11 cellular contexts compared by ENCODE assay signal in genomic region chr14:22095845-22096510, GRCh38.
A peak's percentile ranks its signal among the peaks of the same experiment; 100 is the strongest.
DNase-seq lines count a peak whose midpoint lies in the region; ATAC-seq, FAIRE-seq and TF ChIP-seq lines count a peak whose summit lies in the region.
"Had no signal": no experiment of that assay in that cellular context is flagged by ENCODE, and none has a peak within 500 bp of the region (broad histone marks: within the 10 kb centered on the region; RNA-seq: fewer than 3 reads in every experiment).

No MANE protein-coding gene starts in this region.

- H3K27ac ChIP-seq in GM23338 (ENCODE audit: low read depth), result no peak overlapping the region
- no peak overlapping the region for H3K27ac ChIP-seq in endothelial cell of umbilical vein (ENCODE audit: insufficient read depth, low read depth, low read length)
- peak overlapping the region; percentile 62 to 75 (median 72) for H3K27ac ChIP-seq in sigmoid colon
- H3K27ac ChIP-seq: WERI-Rb-1 had no signal

- FAIRE-seq in endothelial cell of umbilical vein (lab: Jason Lieb, UNC), result no peak
- FAIRE-seq: astrocyte had no signal

- no peak for DNase-seq in GM23338 (ENCODE audit: low spot score)
- DNase-seq in endothelial cell of umbilical vein (ENCODE audit: low read depth, low spot score), result no peak
- no peak for DNase-seq in sigmoid colon
- DNase-seq in type B pancreatic cell (ENCODE audit: extremely low spot score, unreplicated experiment), result no peak
- DNase-seq: NCI-H446 treated with DMSO at 0.1 percent for 48 hours, SHP77, WERI-Rb-1 had no signal

- no peak for TF ChIP-seq EP300 in sigmoid colon (IDR thresholded peaks at IDR 0.05)

- H3K4me2 ChIP-seq in GM23338 (no peak overlapping the region), endothelial cell of umbilical vein (ENCODE audit: insufficient read depth, low read length) (no peak overlapping the region)

- dilution Hi-C loops in endothelial cell of umbilical vein (cut with MboI; ENCODE audit: extremely low pct_ligation_motif_present, low sequenced_read_pairs), result no loop called here

- H3K27me3 Mint-ChIP-seq in GM23338 (ENCODE audit: insufficient read depth, low read depth, poor library complexity), result no peaks in the 10 kb centered on the region
- no peaks in the 10 kb centered on the region for H3K27me3 Mint-ChIP-seq in T-helper 1 cell treated with Interleukin-12 subunit alpha and Interleukin-12 subunit beta and Interleukin-4 antibody, amounts not matched to agents 30 μg/mL and 1 μg/mL, for 36 hours (ENCODE audit: low read depth)
- H3K27me3 Mint-ChIP-seq in type B pancreatic cell, result peaks cover 15% of the 10 kb centered on the region

- WGBS in sigmoid colon, 2 donors, result 50 to 69% methylated on average over 4 of the region's 4 CpGs

- no peak overlapping the region for H3K27ac Mint-ChIP-seq in GM23338
- peak overlapping the region; percentile 94 for H3K27ac Mint-ChIP-seq in T-helper 1 cell treated with Interleukin-12 subunit alpha and Interleukin-12 subunit beta and Interleukin-4 antibody, amounts not matched to agents 30 μg/mL and 1 μg/mL, for 36 hours
- no peak overlapping the region for H3K27ac Mint-ChIP-seq in type B pancreatic cell

- H2AFZ ChIP-seq in GM23338 (0 out of 2 replicates have a peak overlapping the region, but pooled peaks have one; percentile 44), endothelial cell of umbilical vein (ENCODE audit: low read depth, low read length) (peak overlapping the region; percentile 4)

- no TSS peak for BruUV-seq in endothelial cell of umbilical vein (replicated peaks; lab: Mats Ljungman, UMichigan)

- no peaks in the 10 kb centered on the region for H3K9me2 ChIP-seq in GM23338 (ENCODE audit: insufficient read depth)

- no peak for TF ChIP-seq POLR2A in endothelial cell of umbilical vein (IDR thresholded peaks at IDR 0.05; ENCODE audit: low read depth, low read length)
- no peak for TF ChIP-seq POLR2A in sigmoid colon (IDR thresholded peaks at IDR 0.05)

- H3K4me3 Mint-ChIP-seq in GM23338 (no peak overlapping the region), type B pancreatic cell (no peak overlapping the region)
- H3K4me3 Mint-ChIP-seq in T-helper 1 cell treated with Interleukin-12 subunit alpha and Interleukin-12 subunit beta and Interleukin-4 antibody, amounts not matched to agents 30 μg/mL and 1 μg/mL, for 36 hours, result peak overlapping the region; percentile 80

- H3K9me1 ChIP-seq in endothelial cell of umbilical vein (replicated peaks; ENCODE audit: control insufficient read depth, extremely low read depth, insufficient read depth, low read length), result no peaks in the 10 kb centered on the region

- H3K4me1 ChIP-seq in GM23338 (ENCODE audit: insufficient read depth) (no peaks in the 10 kb centered on the region), endothelial cell of umbilical vein (ENCODE audit: control insufficient read depth, extremely low read depth, insufficient read depth, low read length) (peaks cover 9% of the 10 kb centered on the region), sigmoid colon (peaks cover 0 to 37% (median 26%) of the 10 kb centered on the region in 4 donors)

- H3K4me1 Mint-ChIP-seq in GM23338 (no peaks in the 10 kb centered on the region), type B pancreatic cell (ENCODE audit: unreplicated experiment) (no peaks in the 10 kb centered on the region)
- peaks cover 45% of the 10 kb centered on the region for H3K4me1 Mint-ChIP-seq in T-helper 1 cell treated with Interleukin-12 subunit alpha and Interleukin-12 subunit beta and Interleukin-4 antibody, amounts not matched to agents 30 μg/mL and 1 μg/mL, for 36 hours (ENCODE audit: low read depth)

- ATAC-seq in GM23338 (no peak), GM19397 (IDR thresholded peaks at IDR 0.05; ENCODE audit: unreplicated experiment) (no peak), GM19351 (IDR thresholded peaks at IDR 0.05; ENCODE audit: unreplicated experiment) (no peak)

- H3K9me3 Mint-ChIP-seq in GM23338 (no peaks in the 10 kb centered on the region), type B pancreatic cell (no peaks in the 10 kb centered on the region)
- H3K9me3 Mint-ChIP-seq in T-helper 1 cell treated with Interleukin-12 subunit alpha and Interleukin-12 subunit beta and Interleukin-4 antibody, amounts not matched to agents 30 μg/mL and 1 μg/mL, for 36 hours, result no peaks in the 10 kb centered on the region

- H3F3A ChIP-seq in GM23338 (replicated peaks; ENCODE audit: low read depth), result no peaks in the 10 kb centered on the region

- H3K79me2 ChIP-seq in GM23338 (replicated peaks; ENCODE audit: insufficient read depth), result no peaks in the 10 kb centered on the region
- H3K79me2 ChIP-seq in endothelial cell of umbilical vein (ENCODE audit: control insufficient read depth, insufficient read depth, low read length), result no peaks in the 10 kb centered on the region

- H3K27me3 ChIP-seq in GM23338 (ENCODE audit: insufficient read depth) (peaks cover 7% of the 10 kb centered on the region; the same call in 1 of the 2 replicates), endothelial cell of umbilical vein (ENCODE audit: control insufficient read depth in 2 of 2, insufficient read depth in 2 of 2, low read length in 2 of 2) (no peaks in the 10 kb centered on the region), sigmoid colon (no peaks in the 10 kb centered on the region)

- H3K36me3 Mint-ChIP-seq in GM23338 (ENCODE audit: low read depth), result no peaks in the 10 kb centered on the region
- peaks cover 2% of the 10 kb centered on the region for H3K36me3 Mint-ChIP-seq in T-helper 1 cell treated with Interleukin-12 subunit alpha and Interleukin-12 subunit beta and Interleukin-4 antibody, amounts not matched to agents 30 μg/mL and 1 μg/mL, for 36 hours (ENCODE audit: low read depth)
- no peaks in the 10 kb centered on the region for H3K36me3 Mint-ChIP-seq in type B pancreatic cell

- no peak for TF ChIP-seq CTCF in GM23338 (conservative IDR thresholded peaks at IDR 0.05; ENCODE audit: low read depth in 2 of 2)
- no peak for TF ChIP-seq CTCF in endothelial cell of umbilical vein (IDR thresholded peaks at IDR 0.05; ENCODE audit: extremely low read depth in 1 of 2, insufficient read depth in 1 of 2, low read depth in 1 of 2, low read length in 2 of 2)
- TF ChIP-seq CTCF in sigmoid colon (IDR thresholded peaks at IDR 0.05), result no peak
- TF ChIP-seq CTCF in type B pancreatic cell (conservative IDR thresholded peaks at IDR 0.05), result no peak

- H3K9me3 ChIP-seq in endothelial cell of umbilical vein (replicated peaks; ENCODE audit: control insufficient read depth, insufficient read depth, low read length), result no peaks in the 10 kb centered on the region
- H3K9me3 ChIP-seq in sigmoid colon, result no peaks in the 10 kb centered on the region

- H3K36me3 ChIP-seq in GM23338 (ENCODE audit: insufficient read depth) (no peaks in the 10 kb centered on the region), endothelial cell of umbilical vein (ENCODE audit: control insufficient read depth in 2 of 2, extremely low read depth in 1 of 2, insufficient read depth in 2 of 2, low read length in 2 of 2) (no peaks in the 10 kb centered on the region), sigmoid colon (no peaks in the 10 kb centered on the region)
- H3K36me3 ChIP-seq: WERI-Rb-1 had no signal

- no peak overlapping the region for H3K9ac ChIP-seq in endothelial cell of umbilical vein (replicated peaks; ENCODE audit: extremely low read depth, insufficient read depth, low read length)

- CTCF ChIA-PET in endothelial cell of umbilical vein (lab: Charles Lee), result interaction anchor here (0.9 to 8.9 kb wide), 6 partner anchors 9 to 182 kb away, joined by 3 to 138 read pairs (median 6); no protein-coding TSS in a partner anchor

- intact Hi-C loops in endothelial cell of umbilical vein (cut with micrococcal nuclease), result no loop called here
- intact Hi-C loops in sigmoid colon (cut with DNase I), result no loop called here

- H4K20me1 ChIP-seq in GM23338 (replicated peaks; ENCODE audit: insufficient read depth), result no peaks in the 10 kb centered on the region
- H4K20me1 ChIP-seq in endothelial cell of umbilical vein (replicated peaks; ENCODE audit: control insufficient read depth, extremely low read depth, insufficient read depth, low read length), result no peaks in the 10 kb centered on the region

- H3K4me3 ChIP-seq in GM23338, result no peak overlapping the region
- H3K4me3 ChIP-seq in endothelial cell of umbilical vein (replicated peaks in 1 of 3; ENCODE audit: insufficient read depth in 1 of 3, low read depth in 1 of 3, low read length in 3 of 3), result no peak overlapping the region
- no peak overlapping the region for H3K4me3 ChIP-seq in sigmoid colon

- POLR2A ChIA-PET in endothelial cell of umbilical vein (lab: Charles Lee), result no interaction called here

TF ChIP-seq in GM23338, 12 proteins besides CTCF, POLR2A, EP300 and RAD21:
- no peak for TF ChIP-seq CREB1 (CRISPR knock-in tag; IDR thresholded peaks at IDR 0.05; ENCODE audit: low read depth)

TF ChIP-seq in endothelial cell of umbilical vein, 7 proteins besides CTCF, POLR2A, EP300 and RAD21:
- no peak for TF ChIP-seq MYC (IDR thresholded peaks at IDR 0.05; ENCODE audit: low read depth, low read length)
- no peak for TF ChIP-seq EZH2 (IDR thresholded peaks at IDR 0.05; ENCODE audit: borderline replicate concordance, low read depth, low read length, severe bottlenecking)
- no peak for TF ChIP-seq FOS (IDR thresholded peaks at IDR 0.05; ENCODE audit: borderline replicate concordance, insufficient read depth, low read length)
- no peak for TF ChIP-seq GATA2 (IDR thresholded peaks at IDR 0.05; ENCODE audit: insufficient read depth, insufficient read length, low read depth, low read length)
- no peak for TF ChIP-seq MAX (IDR thresholded peaks at IDR 0.05; ENCODE audit: insufficient read depth, insufficient read length)
- no peak for TF ChIP-seq JUN (IDR thresholded peaks at IDR 0.05; ENCODE audit: borderline replicate concordance, insufficient read depth, insufficient read length, low read depth)
- no peak for TF ChIP-seq POLR2AphosphoS5 (IDR thresholded peaks at IDR 0.05; ENCODE audit: insufficient read depth, low read depth, low read length)
TF ChIP-seq in endothelial cell of umbilical vein: peak in this region for 0.

Comparison
In these comparisons a context has a peak if more than half of its experiments do, and no peak if none do; other contexts are left out.
1. H3K27ac ChIP-seq: peak in sigmoid colon (4 of 4); none in GM23338 (single experiment) and endothelial cell of umbilical vein (single experiment).